In the genomic region with DNA sequence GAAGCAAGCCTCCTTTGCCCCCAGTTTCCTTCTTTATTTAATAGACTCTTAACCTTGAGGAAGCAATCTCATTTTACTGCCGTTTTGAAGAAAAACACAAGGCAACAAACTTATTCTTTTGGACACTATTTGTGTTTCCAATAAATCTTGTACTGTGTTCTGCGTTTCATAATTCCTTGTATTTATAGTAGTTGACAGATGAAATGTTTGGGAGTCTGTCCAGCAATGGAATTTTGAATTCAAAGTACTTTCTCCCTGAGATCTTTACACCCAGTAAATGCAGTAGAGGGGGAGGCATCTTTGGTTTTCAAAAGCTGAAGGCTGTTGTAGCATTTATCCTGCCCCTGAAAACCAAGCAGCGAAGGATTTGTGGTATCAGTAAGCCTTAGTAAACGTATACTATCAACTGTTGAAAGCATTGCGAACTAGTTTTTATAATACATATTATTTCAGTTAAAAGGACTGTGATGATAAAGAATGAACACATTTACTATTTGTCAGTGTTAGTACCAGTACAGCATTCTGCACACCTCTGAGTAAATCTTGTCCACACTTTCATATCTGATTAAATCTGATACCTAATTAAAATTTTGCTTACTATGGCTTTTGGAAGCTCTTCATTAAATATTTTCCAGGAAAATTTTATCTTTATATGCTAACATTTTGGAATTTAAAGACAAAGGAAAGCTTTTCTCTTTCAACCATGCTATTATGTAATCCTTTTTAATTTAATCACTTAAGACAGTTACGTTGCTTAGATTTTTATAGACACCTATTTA, we compare ENCODE assay signal across 8 cellular contexts.
A peak's percentile ranks its signal among the peaks of the same experiment; 100 is the strongest.
DNase-seq lines count a peak whose midpoint lies in the region; TF ChIP-seq lines count a peak whose summit lies in the region.

No MANE protein-coding gene starts in this region.

- DNase-seq in WERI-Rb-1 (no peak), fibroblast of the aortic adventitia (ENCODE audit: low read depth) (peak; percentile 57), activated gamma-delta T cell (lab: John Stamatoyannopoulos, UW) (no peak), NCI-H1930 (lab: John Stamatoyannopoulos, UW) (no peak), amniotic stem cell (lab: John Stamatoyannopoulos, UW) (no peak)
- DNase-seq in effector CD4-positive, alpha-beta T cell = no peak

- TF ChIP-seq CTCF in WERI-Rb-1 (IDR thresholded peaks at IDR 0.05; ENCODE audit: low read depth, low read length) = no peak
- no peak for TF ChIP-seq CTCF in fibroblast of the aortic adventitia (IDR thresholded peaks at IDR 0.05; ENCODE audit: insufficient read depth, low read length)

- no peaks in the 10 kb centered on the region for H3K9me3 ChIP-seq in WERI-Rb-1 (ENCODE audit: severe bottlenecking)
- H3K9me3 ChIP-seq in skeletal muscle tissue (ENCODE audit: control insufficient read depth in 3 of 3, low read length in 3 of 3) = no peaks in the 10 kb centered on the region

- H3K9ac ChIP-seq in skeletal muscle tissue (ENCODE audit: low read depth in 1 of 3, low read length in 3 of 3) = peak overlapping the region; percentile 66 to 97 (median 95)

- H3K4me1 ChIP-seq in skeletal muscle tissue (ENCODE audit: control insufficient read depth in 3 of 3, insufficient read depth in 3 of 3, low read length in 3 of 3) = peaks cover 26 to 45% (median 32%) of the 10 kb centered on the region in 3 donors

- H3K4me3 ChIP-seq in GM08714 (ENCODE audit: low read length) (peak overlapping the region; percentile 41; the same call in 1 of the 2 replicates), WERI-Rb-1 (ENCODE audit: low read depth, low read length) (peak overlapping the region; percentile 75), fibroblast of the aortic adventitia (ENCODE audit: low read depth, low read length) (peak overlapping the region; percentile 71), skeletal muscle tissue (ENCODE audit: low read length in 3 of 3) (peak overlapping the region; percentile 86 to 91 (median 90))

- H3K27ac ChIP-seq in WERI-Rb-1 = peak overlapping the region; percentile 63
- H3K27ac ChIP-seq in skeletal muscle tissue (ENCODE audit: low read depth, low read length) = peak overlapping the region; percentile 86

- H3K36me3 ChIP-seq in WERI-Rb-1 (peaks cover 25% of the 10 kb centered on the region), skeletal muscle tissue (ENCODE audit: control insufficient read depth in 3 of 3, insufficient read depth in 3 of 3, low read length in 3 of 3) (peaks cover 4 to 6% (median 4%) of the 10 kb centered on the region in 3 donors)

- H3K27me3 ChIP-seq in WERI-Rb-1 (ENCODE audit: insufficient read depth, low read depth, severe bottlenecking) (no peaks in the 10 kb centered on the region), skeletal muscle tissue (ENCODE audit: control insufficient read depth in 3 of 3, insufficient read depth in 3 of 3, low read length in 3 of 3) (no peaks in the 10 kb centered on the region)
